In genomic region chr20:2283706-2284423, GRCh38 we compare ENCODE assay signal across 17 cellular contexts. TPM values are rescaled to one million over a fixed set of nuclear protein-coding genes. Genes with fewer than 3 reads are reported as not detected.
DNase-seq lines count a peak whose midpoint lies in the region; ATAC-seq and TF ChIP-seq lines count a peak whose summit lies in the region.
"Had no signal": no experiment of that assay in that cellular context is flagged by ENCODE, and none has a peak within 500 bp of the region (broad histone marks: within the 10 kb centered on the region; RNA-seq: fewer than 3 reads in every experiment).

No MANE protein-coding gene starts in this region.

- CTCF ChIA-PET in PC-3 (lab: Charles Lee): no interaction called here

- ATAC-seq in PC-3 (no peak), GM18519 (IDR thresholded peaks at IDR 0.05; ENCODE audit: low FRiP score, unreplicated experiment) (no peak), GM18873 (IDR thresholded peaks at IDR 0.05; ENCODE audit: low FRiP score, unreplicated experiment) (no peak)

- H3K27me3 Mint-ChIP-seq in nephron progenitor cell (ENCODE audit: low read depth, poor library complexity): peaks cover 12% of the 10 kb centered on the region

- H3K79me2 ChIP-seq in PC-3 (ENCODE audit: low read length): no peaks in the 10 kb centered on the region

- no peaks in the 10 kb centered on the region for H3K36me3 ChIP-seq in PC-3 (ENCODE audit: low read depth, low read length)
- H3K36me3 ChIP-seq: ascending aorta had no signal

- DNase-seq in ELR (ENCODE audit: low read depth) (peak; percentile 57), PC-3 (peak; percentile 68), epithelial cell of proximal tubule (ENCODE audit: low read depth) (peak; percentile 65), nephron progenitor cell (no peak), NCI-H526 treated with DMSO at 0.1 percent for 48 hours (lab: John Stamatoyannopoulos, UW) (no peak)
- no peak for DNase-seq in stimulated activated CD4-positive, alpha-beta T cell treated with anti-CD3 and anti-CD28 coated beads, Interleukin-15, amount 100 ng/mL, for 24 hours
- DNase-seq: activated gamma-delta T cell treated with Interleukin-2 at 50 U/mL for 16 hours; mesenchymal stem cell; stimulated activated naive CD4-positive, alpha-beta T cell had no signal

- H3K9ac ChIP-seq in PC-3 (ENCODE audit: low read length): no peak overlapping the region

- H3K9me3 Mint-ChIP-seq in nephron progenitor cell: peaks cover 7% of the 10 kb centered on the region

- H3K27ac Mint-ChIP-seq in nephron progenitor cell: peak overlapping the region; percentile 38

- H3K27me3 ChIP-seq in PC-3 (ENCODE audit: low read length): peaks cover 7% of the 10 kb centered on the region
- H3K27me3 ChIP-seq: ascending aorta had no signal

- peaks cover 7% of the 10 kb centered on the region for H3K4me1 Mint-ChIP-seq in nephron progenitor cell

- no peak for TF ChIP-seq CTCF in PC-3 (conservative IDR thresholded peaks at IDR 0.05; ENCODE audit: low read depth, low read length)
- no peak for TF ChIP-seq CTCF in epithelial cell of proximal tubule (conservative IDR thresholded peaks at IDR 0.05; ENCODE audit: low read depth, low read length)
- no peak for TF ChIP-seq CTCF in nephron progenitor cell (IDR thresholded peaks at IDR 0.05)

- intact Hi-C loops in PC-3 (cut with micrococcal nuclease): no loop called here

- BruUV-seq in PC-3 (replicated peaks; lab: Mats Ljungman, UMichigan): no TSS peak

- H2AFZ ChIP-seq in PC-3 (ENCODE audit: low read length): no peak overlapping the region

- H3K9me3 ChIP-seq in PC-3 (ENCODE audit: low read length): no peaks in the 10 kb centered on the region
- H3K9me3 ChIP-seq: ascending aorta had no signal

- no peak overlapping the region for H3K4me3 Mint-ChIP-seq in nephron progenitor cell

- H3K9me2 ChIP-seq in PC-3 (replicated peaks; ENCODE audit: low read length): no peaks in the 10 kb centered on the region

- no peaks in the 10 kb centered on the region for H3K36me3 Mint-ChIP-seq in nephron progenitor cell (ENCODE audit: low read depth)

- H3K4me3 ChIP-seq in PC-3 (ENCODE audit: low read length) (no peak overlapping the region), epithelial cell of proximal tubule (ENCODE audit: low read depth, low read length) (no peak overlapping the region)
- H3K4me3 ChIP-seq: ascending aorta, skin epidermis had no signal

- POLR2A ChIA-PET in PC-3 (lab: Charles Lee; ENCODE audit: unreplicated experiment): no interaction called here

- H3K4me1 ChIP-seq in PC-3 (ENCODE audit: insufficient read depth, low read length): peaks cover 26% of the 10 kb centered on the region
- H3K4me1 ChIP-seq: ascending aorta had no signal

- no peaks in the 10 kb centered on the region for H3F3A ChIP-seq in PC-3 (ENCODE audit: low read length, unreplicated experiment)

- no peak overlapping the region for H3K4me2 ChIP-seq in PC-3 (ENCODE audit: low read length)

- H3K27ac ChIP-seq in PC-3 (ENCODE audit: low read length): peak overlapping the region; percentile 13; the same call in 1 of the 2 replicates
- H3K27ac ChIP-seq: ascending aorta, HL-60 had no signal

- no peaks in the 10 kb centered on the region for H4K20me1 ChIP-seq in PC-3 (ENCODE audit: low read length)

RNA-seq across cellular contexts. Expression of gene TGM3, which starts 11.9 kb away (rescaled TPM):
- total RNA-seq in PC-3 (2014; rRNA removed) (not detected in 2 replicates), epithelial cell of proximal tubule (not detected in 2 replicates)
- total RNA-seq: ascending aorta, dermis microvascular lymphatic vessel endothelial cell, LHCN-M2, ureter had no signal

Comparison
In these comparisons a context has a peak if more than half of its experiments do, and no peak if none do; other contexts are left out.
1. DNase-seq: peak in ELR (single experiment), PC-3 (single experiment) and epithelial cell of proximal tubule (single experiment); none in nephron progenitor cell (single experiment), NCI-H526 treated with DMSO at 0.1 percent for 48 hours (single experiment) and stimulated activated CD4-positive, alpha-beta T cell treated with anti-CD3 and anti-CD28 coated beads, Interleukin-15, amount 100 ng/mL, for 24 hours (single experiment).